ENCODE assay signal across 1 cellular context in the genomic region with DNA sequence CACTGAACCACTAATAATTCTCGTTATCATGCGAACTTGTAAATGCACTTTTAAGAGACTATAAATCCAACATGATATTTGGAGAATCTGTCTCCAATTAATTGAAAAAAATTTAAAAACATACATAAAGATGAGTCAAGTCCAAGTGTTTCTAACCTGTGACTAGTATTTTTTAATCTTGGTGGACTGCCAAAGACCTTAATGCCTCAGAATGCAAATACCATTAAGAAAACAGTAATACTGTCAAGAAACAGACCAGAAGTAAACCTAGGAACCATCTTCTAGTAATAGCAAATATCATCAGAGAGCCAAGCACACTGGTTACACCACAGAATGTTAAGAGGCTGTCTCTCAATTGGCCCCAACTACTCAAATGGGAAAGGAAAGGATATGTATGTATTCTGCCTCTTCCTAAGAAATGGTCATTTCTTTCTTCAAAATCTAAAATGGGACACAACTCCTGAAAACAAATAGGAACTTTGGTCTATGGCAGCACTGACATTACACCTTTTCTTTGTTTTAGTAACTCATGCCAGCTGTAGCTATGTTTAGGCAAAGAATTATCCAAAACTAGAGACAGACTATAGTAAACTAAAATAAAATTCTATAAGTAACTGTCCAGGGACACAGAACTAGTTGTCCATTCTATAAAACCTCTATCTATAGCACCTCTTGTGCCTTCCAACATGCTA.
TF ChIP-seq lines count a peak whose summit lies in the region.

No MANE protein-coding gene starts in this region.

TF ChIP-seq in IMR-90, 13 proteins besides CTCF, POLR2A, EP300 and RAD21 (continued from another document):
- no peak for TF ChIP-seq MAZ (IDR thresholded peaks at IDR 0.05; ENCODE audit: borderline replicate concordance, low read depth, low read length)
- TF ChIP-seq, protein P1, sequence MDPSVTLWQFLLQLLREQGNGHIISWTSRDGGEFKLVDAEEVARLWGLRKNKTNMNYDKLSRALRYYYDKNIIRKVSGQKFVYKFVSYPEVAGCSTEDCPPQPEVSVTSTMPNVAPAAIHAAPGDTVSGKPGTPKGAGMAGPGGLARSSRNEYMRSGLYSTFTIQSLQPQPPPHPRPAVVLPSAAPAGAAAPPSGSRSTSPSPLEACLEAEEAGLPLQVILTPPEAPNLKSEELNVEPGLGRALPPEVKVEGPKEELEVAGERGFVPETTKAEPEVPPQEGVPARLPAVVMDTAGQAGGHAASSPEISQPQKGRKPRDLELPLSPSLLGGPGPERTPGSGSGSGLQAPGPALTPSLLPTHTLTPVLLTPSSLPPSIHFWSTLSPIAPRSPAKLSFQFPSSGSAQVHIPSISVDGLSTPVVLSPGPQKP (IDR thresholded peaks at IDR 0.05; ENCODE audit: borderline replicate concordance, low read depth, low read length) = no peak
- TF ChIP-seq RCOR1 (IDR thresholded peaks at IDR 0.05; ENCODE audit: insufficient replicate concordance, low read length) = no peak
- TF ChIP-seq, protein P2, sequence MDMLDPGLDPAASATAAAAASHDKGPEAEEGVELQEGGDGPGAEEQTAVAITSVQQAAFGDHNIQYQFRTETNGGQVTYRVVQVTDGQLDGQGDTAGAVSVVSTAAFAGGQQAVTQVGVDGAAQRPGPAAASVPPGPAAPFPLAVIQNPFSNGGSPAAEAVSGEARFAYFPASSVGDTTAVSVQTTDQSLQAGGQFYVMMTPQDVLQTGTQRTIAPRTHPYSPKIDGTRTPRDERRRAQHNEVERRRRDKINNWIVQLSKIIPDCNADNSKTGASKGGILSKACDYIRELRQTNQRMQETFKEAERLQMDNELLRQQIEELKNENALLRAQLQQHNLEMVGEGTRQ (IDR thresholded peaks at IDR 0.05; ENCODE audit: low read depth, low read length) = no peak
- TF ChIP-seq CEBPB (IDR thresholded peaks at IDR 0.05; ENCODE audit: low read depth, low read length) = no peak
- no peak for TF ChIP-seq CHD1 (IDR thresholded peaks at IDR 0.05; ENCODE audit: low read depth, low read length)
- no peak for TF ChIP-seq SMC3 (IDR thresholded peaks at IDR 0.05; ENCODE audit: low read depth, low read length)
- no peak for TF ChIP-seq FOS (IDR thresholded peaks at IDR 0.05; ENCODE audit: low read depth, low read length)
- TF ChIP-seq NFE2L2 (IDR thresholded peaks at IDR 0.05; ENCODE audit: low read depth, low read length) = no peak
